19 cellular contexts compared by ENCODE assay signal in the genomic region with DNA sequence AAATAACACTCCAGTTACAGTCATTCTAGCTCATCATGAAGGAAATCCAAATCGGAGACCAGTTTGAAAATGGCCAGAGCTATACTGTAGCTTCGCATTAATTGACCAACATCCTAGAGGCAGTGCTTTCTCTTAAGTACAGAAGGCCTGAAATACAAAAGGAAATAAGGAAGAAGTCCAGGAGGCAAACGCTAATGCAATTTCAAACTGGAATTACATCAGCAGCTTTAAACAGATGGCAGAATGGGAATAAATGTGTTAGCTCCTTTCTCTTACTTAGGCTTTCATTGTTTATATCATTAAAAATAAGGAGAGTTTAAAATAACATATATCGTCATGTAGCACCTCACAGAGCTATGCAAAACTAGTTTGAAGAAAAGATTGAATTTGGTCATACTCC.
A peak's percentile ranks its signal among the peaks of the same experiment; 100 is the strongest.
DNase-seq lines count a peak whose midpoint lies in the region; TF ChIP-seq lines count a peak whose summit lies in the region.
"Had no signal": no experiment of that assay in that cellular context is flagged by ENCODE, and none has a peak within 500 bp of the region (broad histone marks: within the 10 kb centered on the region; RNA-seq: fewer than 3 reads in every experiment).

No MANE protein-coding gene starts in this region.

- CTCF ChIA-PET in activated naive CD4-positive, alpha-beta T cell treated with anti-CD3 and anti-CD28 coated beads, Interleukin-2, amount 10 ng/mL, durations not matched to agents 7 days and 5 days (lab: Charles Lee) = no interaction called here

- DNase-seq in NCI-H2171 treated with DMSO at 0.1 percent for 48 hours (lab: John Stamatoyannopoulos, UW) (peak; percentile 49), NCI-H2171 (lab: John Stamatoyannopoulos, UW) (no peak), NCI-H82 (lab: John Stamatoyannopoulos, UW) (peak; percentile 65), smooth muscle cell (lab: John Stamatoyannopoulos, UW; ENCODE audit: unreplicated experiment) (no peak), activated gamma-delta T cell treated with Interleukin-2 at 50 U/mL for 16 hours (no peak), stomach (no peak)
- DNase-seq in activated naive CD4-positive, alpha-beta T cell treated with anti-CD3 and anti-CD28 coated beads, Interleukin-2, amount 10 ng/mL, durations not matched to agents 7 days and 5 days = no peak
- DNase-seq: 8988T; activated CD8-positive, alpha-beta T cell treated with anti-CD3 and anti-CD28 coated beads for 36 hours; activated T-cell treated with anti-CD3 and anti-CD28 coated beads, Interleukin-2, amount 50 U/mL, for 72 hours; CD4-positive, CD25-positive, alpha-beta regulatory T cell; DMS79; NCI-H1436 treated with DMSO at 0.1 percent for 48 hours; NCI-H526; spleen; T-cell had no signal

- H3K4me1 ChIP-seq in smooth muscle cell (ENCODE audit: low read depth) (no peaks in the 10 kb centered on the region), stomach (no peaks in the 10 kb centered on the region)
- H3K4me1 ChIP-seq: prostate gland, spleen had no signal

- H3K27ac Mint-ChIP-seq in brain = peak overlapping the region; percentile 7 to 83 (median 74)
- no peak overlapping the region for H3K27ac Mint-ChIP-seq in activated naive CD4-positive, alpha-beta T cell treated with anti-CD3 and anti-CD28 coated beads, Interleukin-2, amount 10 ng/mL, durations not matched to agents 7 days and 5 days
- H3K27ac Mint-ChIP-seq: activated CD8-positive, alpha-beta T cell treated with anti-CD3 and anti-CD28 coated beads for 36 hours; activated T-cell treated with anti-CD3 and anti-CD28 coated beads, Interleukin-2, amount 50 U/mL, for 72 hours; CD4-positive, CD25-positive, alpha-beta regulatory T cell; T-cell had no signal

- peaks cover 4% of the 10 kb centered on the region for H3K27me3 Mint-ChIP-seq in brain
- H3K27me3 Mint-ChIP-seq in activated naive CD4-positive, alpha-beta T cell treated with anti-CD3 and anti-CD28 coated beads, Interleukin-2, amount 10 ng/mL, durations not matched to agents 7 days and 5 days = peaks cover 11% of the 10 kb centered on the region
- H3K27me3 Mint-ChIP-seq: activated CD8-positive, alpha-beta T cell treated with anti-CD3 and anti-CD28 coated beads for 36 hours; CD4-positive, CD25-positive, alpha-beta regulatory T cell had no signal

- TF ChIP-seq POLR2A in stomach (IDR thresholded peaks at IDR 0.05) = no peak

- WGBS in smooth muscle cell (ENCODE audit: low lambda C conversion rate) = 62% methylated on average over 4 of the region's 4 CpGs
- 60 to 77% (median 76%) methylated on average over 4 of the region's 4 CpGs for WGBS in stomach, 5 donors

- no peaks in the 10 kb centered on the region for H3K9me3 Mint-ChIP-seq in brain
- no peaks in the 10 kb centered on the region for H3K9me3 Mint-ChIP-seq in activated naive CD4-positive, alpha-beta T cell treated with anti-CD3 and anti-CD28 coated beads, Interleukin-2, amount 10 ng/mL, durations not matched to agents 7 days and 5 days
- H3K9me3 Mint-ChIP-seq: activated CD8-positive, alpha-beta T cell treated with anti-CD3 and anti-CD28 coated beads for 36 hours; activated T-cell treated with anti-CD3 and anti-CD28 coated beads, Interleukin-2, amount 50 U/mL, for 72 hours; T-cell had no signal

- TF ChIP-seq EP300 in stomach (IDR thresholded peaks at IDR 0.05) = no peak

- H3K27me3 ChIP-seq in smooth muscle cell (ENCODE audit: low read depth) = no peaks in the 10 kb centered on the region
- H3K27me3 ChIP-seq in stomach = no peaks in the 10 kb centered on the region
- H3K27me3 ChIP-seq: spleen had no signal

- TF ChIP-seq CTCF in brain (conservative IDR thresholded peaks at IDR 0.05) = no peak
- no peak for TF ChIP-seq CTCF in smooth muscle cell (IDR thresholded peaks at IDR 0.05; ENCODE audit: borderline replicate concordance, insufficient read depth, poor library complexity, severe bottlenecking)
- TF ChIP-seq CTCF in stomach (IDR thresholded peaks at IDR 0.05) = no peak

- peak overlapping the region; percentile 28 for H3K27ac ChIP-seq in smooth muscle cell (ENCODE audit: low read depth)
- H3K27ac ChIP-seq in stomach = no peak overlapping the region
- H3K27ac ChIP-seq: prostate gland, spleen, thoracic aorta had no signal

- H3K4me3 Mint-ChIP-seq in brain = peak overlapping the region in 1 of 5 experiments; percentile 18
- no peak overlapping the region for H3K4me3 Mint-ChIP-seq in activated naive CD4-positive, alpha-beta T cell treated with anti-CD3 and anti-CD28 coated beads, Interleukin-2, amount 10 ng/mL, durations not matched to agents 7 days and 5 days
- H3K4me3 Mint-ChIP-seq: activated CD8-positive, alpha-beta T cell treated with anti-CD3 and anti-CD28 coated beads for 36 hours; activated T-cell treated with anti-CD3 and anti-CD28 coated beads, Interleukin-2, amount 50 U/mL, for 72 hours; CD4-positive, CD25-positive, alpha-beta regulatory T cell; T-cell had no signal

- peak overlapping the region; percentile 43 for H3K4me2 ChIP-seq in smooth muscle cell

- no peaks in the 10 kb centered on the region for H3K36me3 Mint-ChIP-seq in brain
- H3K36me3 Mint-ChIP-seq in activated naive CD4-positive, alpha-beta T cell treated with anti-CD3 and anti-CD28 coated beads, Interleukin-2, amount 10 ng/mL, durations not matched to agents 7 days and 5 days = no peaks in the 10 kb centered on the region
- H3K36me3 Mint-ChIP-seq: CD4-positive, CD25-positive, alpha-beta regulatory T cell; T-cell had no signal

- H3K4me3 ChIP-seq in smooth muscle cell (no peak overlapping the region), stomach (no peak overlapping the region)
- H3K4me3 ChIP-seq: prostate gland, spleen, thoracic aorta had no signal

- intact Hi-C loops in stomach (cut with DNase I; ENCODE audit: low total_unique reads) = no loop called here

- peaks cover 6% of the 10 kb centered on the region for H3F3A ChIP-seq in smooth muscle cell (ENCODE audit: low read depth)

- H3K36me3 ChIP-seq in smooth muscle cell (ENCODE audit: low read depth) (no peaks in the 10 kb centered on the region), stomach (no peaks in the 10 kb centered on the region)
- H3K36me3 ChIP-seq: prostate gland, spleen, thoracic aorta had no signal

- H3K4me1 Mint-ChIP-seq in brain = peaks cover 25% of the 10 kb centered on the region
- peaks cover 6% of the 10 kb centered on the region for H3K4me1 Mint-ChIP-seq in activated naive CD4-positive, alpha-beta T cell treated with anti-CD3 and anti-CD28 coated beads, Interleukin-2, amount 10 ng/mL, durations not matched to agents 7 days and 5 days
- H3K4me1 Mint-ChIP-seq: CD4-positive, CD25-positive, alpha-beta regulatory T cell; T-cell had no signal

- no peaks in the 10 kb centered on the region for H4K20me1 ChIP-seq in smooth muscle cell (ENCODE audit: low read depth)

- no peaks in the 10 kb centered on the region for H3K79me2 ChIP-seq in smooth muscle cell (ENCODE audit: low read depth)

- no peak overlapping the region for H3K9ac ChIP-seq in smooth muscle cell (ENCODE audit: low read depth)

- peak overlapping the region; percentile 89 for H2AFZ ChIP-seq in smooth muscle cell (ENCODE audit: low read depth)

- H3K9me3 ChIP-seq in smooth muscle cell (replicated peaks; ENCODE audit: low read depth) = no peaks in the 10 kb centered on the region
- no peaks in the 10 kb centered on the region for H3K9me3 ChIP-seq in stomach
- H3K9me3 ChIP-seq: prostate gland, spleen, thoracic aorta had no signal

Comparison
In these comparisons a context has a peak if more than half of its experiments do, and no peak if none do; other contexts are left out.
1. DNase-seq: peak in NCI-H2171 treated with DMSO at 0.1 percent for 48 hours (single experiment) and NCI-H82 (single experiment); none in NCI-H2171 (single experiment), smooth muscle cell (single experiment), activated gamma-delta T cell treated with Interleukin-2 at 50 U/mL for 16 hours (single experiment), activated naive CD4-positive, alpha-beta T cell treated with anti-CD3 and anti-CD28 coated beads, Interleukin-2, amount 10 ng/mL, durations not matched to agents 7 days and 5 days (single experiment) and stomach (single experiment).